In the genomic region with DNA sequence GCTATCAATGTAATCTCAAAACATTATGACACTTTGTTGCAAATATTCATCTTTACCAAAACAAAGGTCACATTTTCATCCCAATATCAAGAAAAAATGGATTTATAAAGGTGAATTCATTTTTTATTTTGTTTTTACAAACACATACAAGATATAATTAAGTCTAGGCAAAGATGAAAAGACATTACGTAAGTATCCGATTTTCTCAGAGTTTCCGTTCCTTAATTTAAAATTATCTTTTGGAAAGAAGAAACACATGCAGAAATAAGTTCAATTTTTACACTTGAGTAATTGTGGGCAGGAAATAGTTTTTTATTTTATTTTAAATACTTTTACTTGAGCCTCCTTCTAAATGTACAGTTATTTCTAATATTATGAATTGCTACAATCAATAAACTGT, we compare ENCODE assay signal across 11 cellular contexts. TPM values are rescaled to one million over a fixed set of nuclear protein-coding genes. Genes with fewer than 3 reads are reported as not detected.
DNase-seq lines count a peak whose midpoint lies in the region; ATAC-seq and TF ChIP-seq lines count a peak whose summit lies in the region.
"Had no signal": no experiment of that assay in that cellular context is flagged by ENCODE, and none has a peak within 500 bp of the region (broad histone marks: within the 10 kb centered on the region; RNA-seq: fewer than 3 reads in every experiment).

No MANE protein-coding gene starts in this region.

- no peaks in the 10 kb centered on the region for H3K27me3 ChIP-seq in IMR-90 (ENCODE audit: control insufficient read depth, insufficient read depth, low read length)
- no peaks in the 10 kb centered on the region for H3K27me3 ChIP-seq in muscle layer of duodenum (ENCODE audit: low read depth, low read length)
- H3K27me3 ChIP-seq: sigmoid colon had no signal

- peak overlapping the region; percentile 41 to 83; a peak in 2 of 4 replicates for H4K8ac ChIP-seq in IMR-90 (ENCODE audit: low read depth in 2 of 2, low read length in 2 of 2)

- 0 out of 2 replicates have a peak, but pooled peaks cover 3% of the 10 kb centered on the region for H3K9me1 ChIP-seq in IMR-90 (ENCODE audit: insufficient read depth, low read length)

- intact Hi-C loops in CD14-positive monocyte (cut with micrococcal nuclease): loop anchor here (5.0 to 10.0 kb wide), 3 partner anchors 79 to 342 kb away; partner anchors contain the start of gene ARID5B (in 1 of the 2)
- intact Hi-C loops in IMR-90 (cut with micrococcal nuclease): loop anchor here (2.0 to 10.0 kb wide), 2 partner anchors 159 to 499 kb away; no protein-coding TSS in a partner anchor
- intact Hi-C loops in activated T-helper 1 cell treated with anti-CD3 and anti-CD28 coated beads, Interleukin-12 subunit alpha, Interleukin-12 subunit beta, Interleukin-2, Interleukin-4 antibody, amounts not matched to agents 30 ng/mL and 10 ng/mL and 1 ng/mL, durations not matched to agents 14 hours and 24 hours and 36 hours (cut with micrococcal nuclease): no loop called here

- no peaks in the 10 kb centered on the region for H3K27me3 Mint-ChIP-seq in CD14-positive monocyte (ENCODE audit: low read depth in 3 of 3)
- H3K27me3 Mint-ChIP-seq in activated T-helper 1 cell treated with anti-CD3 and anti-CD28 coated beads, Interleukin-12 subunit alpha, Interleukin-12 subunit beta, Interleukin-2, Interleukin-4 antibody, amounts not matched to agents 30 ng/mL and 10 ng/mL and 1 ng/mL, durations not matched to agents 14 hours and 24 hours and 36 hours (ENCODE audit: insufficient read depth): no peaks in the 10 kb centered on the region

- no CpG with 5 or more reads among the region's 3 CpGs for WGBS in IMR-90 (ENCODE audit: extremely low coverage in 2 of 2, insufficient read length in 1 of 2), 2 experiments

- POLR2A ChIA-PET in IMR-90 (lab: Charles Lee; ENCODE audit: unreplicated experiment): interaction anchor here (1.1 to 1.8 kb wide), 3 partner anchors 12 to 195 kb away, joined by 3 to 16 read pairs (median 5); no protein-coding TSS in a partner anchor

- H2AK9ac ChIP-seq in IMR-90 (replicated peaks; ENCODE audit: low read depth, low read length, poor library complexity): no peak overlapping the region

- TF ChIP-seq RAD21 in IMR-90 (IDR thresholded peaks at IDR 0.05; ENCODE audit: low read length): no peak

- peak overlapping the region; percentile 96 for H3K9ac ChIP-seq in IMR-90 (ENCODE audit: low read depth, low read length)

- TF ChIP-seq CTCF in CD14-positive monocyte (IDR thresholded peaks at IDR 0.05) (no peak), IMR-90 (conservative IDR thresholded peaks at IDR 0.05; ENCODE audit: low read depth, low read length) (no peak)

- peak overlapping the region in 1 of 2 donors; percentile 89 for H3K4me3 Mint-ChIP-seq in CD14-positive monocyte
- H3K4me3 Mint-ChIP-seq in activated T-helper 1 cell treated with anti-CD3 and anti-CD28 coated beads, Interleukin-12 subunit alpha, Interleukin-12 subunit beta, Interleukin-2, Interleukin-4 antibody, amounts not matched to agents 30 ng/mL and 10 ng/mL and 1 ng/mL, durations not matched to agents 14 hours and 24 hours and 36 hours: peak overlapping the region; percentile 53

- H3K4me1 ChIP-seq in IMR-90 (ENCODE audit: control insufficient read depth, insufficient read depth, low read length): peaks cover 7% of the 10 kb centered on the region
- H3K4me1 ChIP-seq in muscle layer of duodenum (ENCODE audit: control insufficient read depth in 1 of 2, insufficient read depth in 2 of 2, low read length in 2 of 2): peaks cover 0 to 6% of the 10 kb centered on the region in 2 donors

- peaks cover 0 to 8% of the 10 kb centered on the region in 2 experiments; a peak in 2 of 4 replicates for H3K79me1 ChIP-seq in IMR-90 (ENCODE audit: low read depth in 1 of 2, low read length in 2 of 2)

- H3K27ac ChIP-seq in IMR-90 (ENCODE audit: insufficient read depth, low read length) (peak overlapping the region; percentile 92; the same call in 1 of the 2 replicates), muscle layer of duodenum (ENCODE audit: low read length) (peak overlapping the region; percentile 65)

- H2BK20ac ChIP-seq in IMR-90 (ENCODE audit: low read depth, low read length): peak overlapping the region; percentile 69; the same call in 1 of the 2 replicates

- H3K9me3 ChIP-seq in IMR-90 (ENCODE audit: control insufficient read depth, insufficient read depth, low read length): no peaks in the 10 kb centered on the region
- H3K9me3 ChIP-seq in muscle layer of duodenum (ENCODE audit: control insufficient read depth in 1 of 2, low read length in 2 of 2): no peaks in the 10 kb centered on the region
- H3K9me3 ChIP-seq: sigmoid colon had no signal

- peaks cover 23% of the 10 kb centered on the region for H3K4me1 Mint-ChIP-seq in CD14-positive monocyte
- H3K4me1 Mint-ChIP-seq in activated T-helper 1 cell treated with anti-CD3 and anti-CD28 coated beads, Interleukin-12 subunit alpha, Interleukin-12 subunit beta, Interleukin-2, Interleukin-4 antibody, amounts not matched to agents 30 ng/mL and 10 ng/mL and 1 ng/mL, durations not matched to agents 14 hours and 24 hours and 36 hours (ENCODE audit: low read depth): peaks cover 39% of the 10 kb centered on the region

- H3K4ac ChIP-seq in IMR-90 (ENCODE audit: low read depth, low read length): peak overlapping the region; percentile 91; the same call in 1 of the 2 replicates

- no TSS peak for BruUV-seq in IMR-90 (replicated peaks; lab: Mats Ljungman, UMichigan)

- peak overlapping the region; percentile 89 for H3K4me2 ChIP-seq in IMR-90 (ENCODE audit: low read depth, low read length)

- H2AK5ac ChIP-seq in IMR-90 (ENCODE audit: low read depth, low read length): no peak overlapping the region

- H3K14ac ChIP-seq in IMR-90 (replicated peaks; ENCODE audit: low read depth, low read length): 0 out of 2 replicates have a peak overlapping the region, but pooled peaks have one; percentile 73

- H2BK120ac ChIP-seq in IMR-90 (ENCODE audit: low read depth, low read length): peak overlapping the region; percentile 96

- dilution Hi-C loops in IMR-90 (cut with HindIII; ENCODE audit: low sequenced_read_pairs, unreplicated experiment): no loop called here

- no peaks in the 10 kb centered on the region for H3K9me3 Mint-ChIP-seq in CD14-positive monocyte
- no peaks in the 10 kb centered on the region for H3K9me3 Mint-ChIP-seq in activated T-helper 1 cell treated with anti-CD3 and anti-CD28 coated beads, Interleukin-12 subunit alpha, Interleukin-12 subunit beta, Interleukin-2, Interleukin-4 antibody, amounts not matched to agents 30 ng/mL and 10 ng/mL and 1 ng/mL, durations not matched to agents 14 hours and 24 hours and 36 hours

- no peaks in the 10 kb centered on the region for H3K36me3 Mint-ChIP-seq in CD14-positive monocyte
- H3K36me3 Mint-ChIP-seq in activated T-helper 1 cell treated with anti-CD3 and anti-CD28 coated beads, Interleukin-12 subunit alpha, Interleukin-12 subunit beta, Interleukin-2, Interleukin-4 antibody, amounts not matched to agents 30 ng/mL and 10 ng/mL and 1 ng/mL, durations not matched to agents 14 hours and 24 hours and 36 hours (ENCODE audit: low read depth): peaks cover 6% of the 10 kb centered on the region

- H4K20me1 ChIP-seq in IMR-90 (ENCODE audit: insufficient read depth, low read length): no peaks in the 10 kb centered on the region

- H3K23ac ChIP-seq in IMR-90 (ENCODE audit: low read depth, low read length): peak overlapping the region; percentile 52; the same call in 1 of the 2 replicates

- in situ Hi-C loops in IMR-90 (cut with MboI; ENCODE audit: low sequenced_read_pairs): loop anchor here (25.0 kb wide), 2 partner anchors 1307 to 1432 kb away; partner anchors contain the start of gene RHOBTB1

- CTCF ChIA-PET in IMR-90 (lab: Yijun Ruan, JAX): interaction anchor here (0.6 to 1.8 kb wide), 4 partner anchors 127 to 342 kb away, joined by 3 to 7 read pairs (median 5); no protein-coding TSS in a partner anchor

- no peak for TF ChIP-seq POLR2A in IMR-90 (IDR thresholded peaks at IDR 0.05; ENCODE audit: low read depth, low read length)

- peak overlapping the region; percentile 100 for H2BK5ac ChIP-seq in IMR-90 (ENCODE audit: low read depth, low read length, poor library complexity, severe bottlenecking)

- peak overlapping the region; percentile 96 for H3K18ac ChIP-seq in IMR-90 (ENCODE audit: low read depth, low read length)

- ATAC-seq in IMR-90 (ENCODE audit: low read depth): no peak
- no peak for ATAC-seq in GM18519 (IDR thresholded peaks at IDR 0.05; ENCODE audit: low FRiP score, unreplicated experiment)
- ATAC-seq in GM18909 (IDR thresholded peaks at IDR 0.05; ENCODE audit: poor library complexity, unreplicated experiment): no peak

- H4K5ac ChIP-seq in IMR-90 (ENCODE audit: low read depth, low read length): peak overlapping the region; percentile 88

- H2AFZ ChIP-seq in IMR-90 (replicated peaks; ENCODE audit: low read length, poor library complexity): no peak overlapping the region

- H2BK15ac ChIP-seq in IMR-90 (ENCODE audit: low read depth, low read length): no peak overlapping the region

- H3K4me3 ChIP-seq in IMR-90 (ENCODE audit: insufficient read depth, low read depth, low read length) (peak overlapping the region; percentile 50), muscle layer of duodenum (ENCODE audit: low read depth in 1 of 2, low read length in 2 of 2) (no peak overlapping the region)
- H3K4me3 ChIP-seq: sigmoid colon had no signal

- H4K91ac ChIP-seq in IMR-90 (ENCODE audit: insufficient read depth, low read depth, low read length): no peak overlapping the region

- peak overlapping the region; percentile 63 to 98 (median 95) for H3K27ac Mint-ChIP-seq in CD14-positive monocyte
- peak overlapping the region; percentile 73 for H3K27ac Mint-ChIP-seq in activated T-helper 1 cell treated with anti-CD3 and anti-CD28 coated beads, Interleukin-12 subunit alpha, Interleukin-12 subunit beta, Interleukin-2, Interleukin-4 antibody, amounts not matched to agents 30 ng/mL and 10 ng/mL and 1 ng/mL, durations not matched to agents 14 hours and 24 hours and 36 hours

- H3K56ac ChIP-seq in IMR-90 (ENCODE audit: extremely low read depth, insufficient read depth, low read length): peak overlapping the region; percentile 99; the same call in 1 of the 2 replicates

- DNase-seq in CD14-positive monocyte (ENCODE audit: low spot score) (no peak), IMR-90 (no peak), epidermal melanocyte (ENCODE audit: insufficient read length, low spot score) (no peak), NCI-H2227 (lab: John Stamatoyannopoulos, UW; ENCODE audit: unreplicated experiment) (no peak)
- DNase-seq in activated T-helper 1 cell treated with anti-CD3 and anti-CD28 coated beads, Interleukin-12 subunit alpha, Interleukin-12 subunit beta, Interleukin-2, Interleukin-4 antibody, amounts not matched to agents 30 ng/mL and 10 ng/mL and 1 ng/mL, durations not matched to agents 14 hours and 24 hours and 36 hours (ENCODE audit: low spot score): no peak
- DNase-seq: effector CD4-positive, alpha-beta T cell; NCI-H1048; sigmoid colon had no signal

- H3K36me3 ChIP-seq in IMR-90 (ENCODE audit: control insufficient read depth, insufficient read depth, low read length) (no peaks in the 10 kb centered on the region), muscle layer of duodenum (ENCODE audit: control insufficient read depth in 1 of 2, insufficient read depth in 2 of 2, low read length in 2 of 2) (no peaks in the 10 kb centered on the region)
- H3K36me3 ChIP-seq: sigmoid colon had no signal

RNA-seq across cellular contexts. Expression of gene RTKN2, which starts 24.6 kb away (rescaled TPM):
- under 1 TPM; 0.07 to 0.08 TPM for polyA plus RNA-seq in CD14-positive monocyte
- total RNA-seq in IMR-90 (2012; rRNA removed): 0.90 and 2.2 TPM in 2 replicates
- 0.63 and 0.75 TPM in 2 replicates for polyA plus RNA-seq in IMR-90 (2012; rRNA removed)
- polyA plus RNA-seq in IMR-90 (2012; cell fraction: cytosol; rRNA removed): 0.05 and 0.08 TPM in 2 replicates
- 0.04 and 0.72 TPM in 2 replicates for polyA plus RNA-seq in IMR-90 (2012; cell fraction: nucleus; rRNA removed; ENCODE audit: low replicate concordance)
- 3.0 and 3.7 TPM in 2 replicates for total RNA-seq in activated T-helper 1 cell treated with anti-CD3 and anti-CD28 coated beads, Interleukin-12 subunit alpha, Interleukin-12 subunit beta, Interleukin-2, Interleukin-4 antibody, amounts not matched to agents 30 ng/mL and 10 ng/mL and 1 ng/mL, durations not matched to agents 14 hours and 24 hours and 36 hours
- total RNA-seq: sigmoid colon had no signal
